ENCODE assay signal across 8 cellular contexts in the genomic region with DNA sequence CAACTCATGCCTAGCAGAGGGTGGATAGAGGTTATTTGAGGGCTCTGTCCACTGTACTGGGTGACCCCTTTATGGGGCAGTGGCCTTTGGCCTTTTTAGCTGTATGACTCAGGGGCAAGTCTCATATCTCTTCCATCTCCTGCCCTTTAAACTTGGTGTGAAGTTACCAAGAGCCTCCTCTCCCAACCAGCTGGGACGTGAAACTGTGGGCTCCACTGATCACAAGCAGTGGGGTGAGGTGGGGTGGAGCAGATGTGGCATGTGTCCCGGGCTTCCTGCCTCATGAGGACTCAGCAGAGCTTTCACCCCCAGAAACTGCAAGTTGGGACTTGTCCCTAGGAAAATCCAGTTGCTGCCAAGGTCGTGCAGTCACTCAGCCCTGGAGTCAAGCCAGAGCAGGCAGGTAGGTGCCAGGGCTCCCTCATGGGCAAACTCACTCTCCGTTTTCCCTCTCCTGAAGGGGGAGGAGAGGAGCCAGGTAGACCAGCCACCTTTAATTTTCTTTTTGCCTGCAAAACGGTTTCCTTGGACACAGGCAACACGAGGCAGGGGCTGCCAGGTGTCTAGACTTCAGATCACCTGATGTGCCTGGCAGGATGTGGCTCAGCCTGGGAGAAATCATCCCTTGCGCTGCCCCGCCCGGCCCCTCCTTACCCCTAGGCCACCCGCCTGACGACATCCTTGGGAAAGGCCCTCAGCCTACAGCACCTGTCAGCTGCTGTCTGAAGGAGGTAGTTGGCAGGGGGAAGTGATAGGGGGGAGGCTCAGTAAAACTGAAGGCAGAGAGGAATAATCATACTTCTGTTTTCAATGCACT. TPM values are rescaled to one million over a fixed set of nuclear protein-coding genes. Genes with fewer than 3 reads are reported as not detected.
A peak's percentile ranks its signal among the peaks of the same experiment; 100 is the strongest.
DNase-seq lines count a peak whose midpoint lies in the region; ATAC-seq and TF ChIP-seq lines count a peak whose summit lies in the region.

No MANE protein-coding gene starts in this region.

- no peak for TF ChIP-seq CTCF in WERI-Rb-1 (IDR thresholded peaks at IDR 0.05; ENCODE audit: low read depth, low read length)
- no peak for TF ChIP-seq CTCF in coronary artery (IDR thresholded peaks at IDR 0.05)
- no peak for TF ChIP-seq CTCF in nephron progenitor cell (IDR thresholded peaks at IDR 0.05)

- H3K27me3 Mint-ChIP-seq in nephron progenitor cell (ENCODE audit: low read depth, poor library complexity) = peaks cover 19% of the 10 kb centered on the region

- intact Hi-C loops in Right ventricle myocardium superior (cut with DNase I) (no loop called here), cardiac septum (cut with DNase I) (loop anchor here (5.0 kb wide), 2 partner anchors 75 to 240 kb away; a partner anchor contains a TSS)

- DNase-seq in Right ventricle myocardium superior (peak; percentile 71), cardiac septum (ENCODE audit: low spot score) (no peak), NCI-H1436 (lab: John Stamatoyannopoulos, UW) (peak; percentile 77), WERI-Rb-1 (peak; percentile 64), coronary artery (ENCODE audit: low spot score) (no peak), nephron progenitor cell (no peak), AG08395 (ENCODE audit: low spot score) (no peak), NCI-H2227 (lab: John Stamatoyannopoulos, UW; ENCODE audit: unreplicated experiment) (no peak)

- no peak for ATAC-seq in Right ventricle myocardium superior (ENCODE audit: poor library complexity)

- peaks cover 41% of the 10 kb centered on the region for H3K36me3 Mint-ChIP-seq in nephron progenitor cell (ENCODE audit: low read depth)

- H3K9me3 Mint-ChIP-seq in nephron progenitor cell = no peaks in the 10 kb centered on the region

- peak overlapping the region; percentile 81 for H3K27ac Mint-ChIP-seq in nephron progenitor cell

- no peaks in the 10 kb centered on the region for H3K27me3 ChIP-seq in WERI-Rb-1 (ENCODE audit: insufficient read depth, low read depth, severe bottlenecking)

- H3K27ac ChIP-seq in WERI-Rb-1 = peak overlapping the region; percentile 43
- peak overlapping the region; percentile 11 to 44 for H3K27ac ChIP-seq in coronary artery

- no peaks in the 10 kb centered on the region for H3K9me3 ChIP-seq in WERI-Rb-1 (ENCODE audit: severe bottlenecking)

- peak overlapping the region; percentile 71 for H3K4me3 Mint-ChIP-seq in nephron progenitor cell

- H3K36me3 ChIP-seq in WERI-Rb-1 = peaks cover 80% of the 10 kb centered on the region

- H3K4me1 Mint-ChIP-seq in nephron progenitor cell = peaks cover 43% of the 10 kb centered on the region

- H3K4me3 ChIP-seq in WERI-Rb-1 (ENCODE audit: low read depth, low read length) = no peak overlapping the region
- peak overlapping the region; percentile 5 for H3K4me3 ChIP-seq in coronary artery

RNA-seq across cellular contexts. Expression of a gene that starts 4.0 kb away (rescaled TPM):
- total RNA-seq in Right ventricle myocardium superior (54.5 TPM), cardiac septum (113 TPM)

RNA-seq across cellular contexts. Expression of a gene that starts 15.1 kb away (rescaled TPM):
- total RNA-seq in Right ventricle myocardium superior (not detected), cardiac septum (0.11 TPM)

Comparison
In these comparisons a context has a peak if more than half of its experiments do, and no peak if none do; other contexts are left out.
1. DNase-seq: peak in Right ventricle myocardium superior (single experiment), NCI-H1436 (single experiment) and WERI-Rb-1 (single experiment); none in cardiac septum (single experiment), coronary artery (single experiment), nephron progenitor cell (single experiment), AG08395 (single experiment) and NCI-H2227 (single experiment).